In the genomic region with DNA sequence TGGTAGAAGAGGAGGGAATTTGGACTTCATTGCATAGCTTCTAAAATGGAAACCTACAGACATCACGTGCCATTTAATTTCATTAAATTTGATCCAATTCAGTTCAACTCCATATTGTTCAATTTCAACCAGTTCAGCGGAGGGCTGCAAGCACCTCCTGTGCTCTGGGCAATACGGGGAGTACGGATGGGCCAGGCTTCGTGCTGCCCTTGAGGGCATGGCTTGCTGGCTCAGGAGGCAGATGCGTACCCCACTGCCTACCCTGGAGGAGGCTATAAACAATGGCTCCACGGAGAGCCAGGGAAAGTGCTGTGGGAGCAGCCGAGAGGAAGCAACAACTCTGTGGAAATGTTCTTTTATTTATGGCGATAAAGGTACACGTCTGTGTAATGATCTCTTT, we compare ENCODE assay signal across 30 cellular contexts.
DNase-seq lines count a peak whose midpoint lies in the region; ATAC-seq and TF ChIP-seq lines count a peak whose summit lies in the region.
"Had no signal": no experiment of that assay in that cellular context is flagged by ENCODE, and none has a peak within 500 bp of the region (broad histone marks: within the 10 kb centered on the region; RNA-seq: fewer than 3 reads in every experiment).

No MANE protein-coding gene starts in this region.

- H3K36me3 ChIP-seq in neuronal stem cell (replicated peaks in 1 of 2; ENCODE audit: control insufficient read depth in 2 of 2, insufficient read depth in 2 of 2, low read length in 2 of 2): no peaks in the 10 kb centered on the region
- no peaks in the 10 kb centered on the region for H3K36me3 ChIP-seq in BE2C
- H3K36me3 ChIP-seq: BLaER1; BLaER1 treated with 17β-estradiol and CSF1 and Interleukin-3, amounts not matched to agents 10 nM and 100 nM had no signal

- no peak overlapping the region for H2AFZ ChIP-seq in neuronal stem cell (ENCODE audit: low read length)

- H3K27me3 ChIP-seq in neuronal stem cell (ENCODE audit: control insufficient read depth in 3 of 3, insufficient read depth in 3 of 3, low read depth in 1 of 3, low read length in 3 of 3): no peaks in the 10 kb centered on the region
- H3K27me3 ChIP-seq in BE2C: no peaks in the 10 kb centered on the region
- H3K27me3 ChIP-seq: BLaER1; BLaER1 treated with 17β-estradiol and CSF1 and Interleukin-3, amounts not matched to agents 10 nM and 100 nM had no signal

- ATAC-seq in GM18520 (IDR thresholded peaks at IDR 0.05; ENCODE audit: unreplicated experiment): no peak
- ATAC-seq: A549; CD8-positive, alpha-beta T cell had no signal

- no peak overlapping the region for H2BK12ac ChIP-seq in neuronal stem cell (ENCODE audit: low read length)

- no peak overlapping the region for H2BK5ac ChIP-seq in neuronal stem cell (ENCODE audit: low read length)

- no peak overlapping the region for H3K4me2 ChIP-seq in neuronal stem cell (ENCODE audit: insufficient read depth, low read length, poor library complexity, severe bottlenecking)
- H3K4me2 ChIP-seq: A549; BLaER1; BLaER1 treated with 17β-estradiol and CSF1 and Interleukin-3, amounts not matched to agents 10 nM and 100 nM had no signal

- no peaks in the 10 kb centered on the region for H3K79me1 ChIP-seq in neuronal stem cell (ENCODE audit: low read depth, low read length)

- H3K9me3 Mint-ChIP-seq in glutamatergic neuron (ENCODE audit: unreplicated experiment): peaks cover 15% of the 10 kb centered on the region
- H3K9me3 Mint-ChIP-seq: CD4-positive, alpha-beta T cell; CD8-positive, alpha-beta T cell had no signal

- no peak overlapping the region for H3K23ac ChIP-seq in neuronal stem cell (ENCODE audit: low read depth, low read length, poor library complexity)

- DNase-seq in glutamatergic neuron: no peak
- no peak for DNase-seq in neuronal stem cell (ENCODE audit: low spot score)
- DNase-seq in BE2C: no peak
- DNase-seq: 8988T; ACHN; AML-193; C1 segment of cervical spinal cord; Caco-2; Calu3; CD4-positive, alpha-beta memory T cell; CD4-positive, alpha-beta T cell; CD4-positive, CD25-positive, alpha-beta regulatory T cell; CD8-positive, alpha-beta memory T cell; CD8-positive, alpha-beta T cell; COR-L47; DMS 273 treated with DMSO at 0.1 percent for 48 hours; DMS153; DMS53; DMS79; DMS79 treated with DMSO at 0.1 percent for 48 hours; DND-41; EL had no signal

- H3K18ac ChIP-seq in neuronal stem cell (ENCODE audit: low read length): no peak overlapping the region

- H3K27ac Mint-ChIP-seq in glutamatergic neuron (ENCODE audit: unreplicated experiment): peak overlapping the region; percentile 62
- H3K27ac Mint-ChIP-seq: B cell; CD14-positive monocyte; CD4-positive, alpha-beta memory T cell; CD4-positive, alpha-beta T cell; CD4-positive, CD25-positive, alpha-beta regulatory T cell; CD8-positive, alpha-beta memory T cell; CD8-positive, alpha-beta T cell had no signal

- no peak overlapping the region for H3K4ac ChIP-seq in neuronal stem cell (ENCODE audit: low read length)

- no peak overlapping the region for H4K91ac ChIP-seq in neuronal stem cell (ENCODE audit: low read depth, low read length, poor library complexity)

- peaks cover 0 to 2% of the 10 kb centered on the region in 2 donors for H3K4me1 ChIP-seq in neuronal stem cell (ENCODE audit: control insufficient read depth in 2 of 2, insufficient read depth in 1 of 2, low read depth in 1 of 2, low read length in 2 of 2)
- no peaks in the 10 kb centered on the region for H3K4me1 ChIP-seq in BE2C
- H3K4me1 ChIP-seq: A549, Caco-2 had no signal

- no peak overlapping the region for H3K4me3 ChIP-seq in neuronal stem cell (ENCODE audit: low read length in 2 of 2)
- H3K4me3 ChIP-seq in BE2C (ENCODE audit: low read depth, low read length): no peak overlapping the region
- H3K4me3 ChIP-seq: A549; BLaER1; BLaER1 treated with 17β-estradiol and CSF1 and Interleukin-3, amounts not matched to agents 10 nM and 100 nM had no signal

- peaks cover 33% of the 10 kb centered on the region for H3K4me1 Mint-ChIP-seq in glutamatergic neuron (ENCODE audit: low read depth, unreplicated experiment)
- H3K4me1 Mint-ChIP-seq: B cell; CD14-positive monocyte; CD4-positive, alpha-beta memory T cell; CD4-positive, CD25-positive, alpha-beta regulatory T cell; CD8-positive, alpha-beta memory T cell had no signal

- no peak overlapping the region for H2BK120ac ChIP-seq in neuronal stem cell (ENCODE audit: low read depth, low read length)

- no peak overlapping the region for H2BK15ac ChIP-seq in neuronal stem cell (ENCODE audit: low read length)

- H3K27me3 Mint-ChIP-seq in glutamatergic neuron (ENCODE audit: unreplicated experiment): peaks cover 12% of the 10 kb centered on the region
- H3K27me3 Mint-ChIP-seq: B cell; CD4-positive, alpha-beta memory T cell; CD4-positive, CD25-positive, alpha-beta regulatory T cell had no signal

- H4K8ac ChIP-seq in neuronal stem cell (ENCODE audit: low read depth, low read length): no peak overlapping the region

- no peak overlapping the region for H3K9ac ChIP-seq in neuronal stem cell (ENCODE audit: low read depth, low read length, poor library complexity)
- H3K9ac ChIP-seq: BLaER1; BLaER1 treated with 17β-estradiol and CSF1 and Interleukin-3, amounts not matched to agents 10 nM and 100 nM had no signal

- H3K4me3 Mint-ChIP-seq in glutamatergic neuron (ENCODE audit: unreplicated experiment): no peak overlapping the region
- H3K4me3 Mint-ChIP-seq: B cell; CD14-positive monocyte; CD4-positive, alpha-beta memory T cell; CD4-positive, alpha-beta T cell; CD4-positive, CD25-positive, alpha-beta regulatory T cell; CD8-positive, alpha-beta memory T cell; CD8-positive, alpha-beta T cell had no signal

- H3K27ac ChIP-seq in neuronal stem cell (replicated peaks; ENCODE audit: low read length): no peak overlapping the region
- H3K27ac ChIP-seq: 22Rv1; A549; BLaER1; BLaER1 treated with 17β-estradiol and CSF1 and Interleukin-3, amounts not matched to agents 10 nM and 100 nM; C4-2B had no signal

- WGBS in neuronal stem cell (ENCODE audit: extremely low coverage in 2 of 2, insufficient read length in 2 of 2, insufficient replicate concordance in 1 of 2), 2 donors: no CpG with 5 or more reads among the region's 10 CpGs

- no peak for TF ChIP-seq CTCF in glutamatergic neuron (IDR thresholded peaks at IDR 0.05; ENCODE audit: partially characterized antibody, unreplicated experiment)
- no peak for TF ChIP-seq CTCF in BE2C (IDR thresholded peaks at IDR 0.05; ENCODE audit: low read depth, low read length)

- no peaks in the 10 kb centered on the region for H3K36me3 Mint-ChIP-seq in glutamatergic neuron (ENCODE audit: unreplicated experiment)
- H3K36me3 Mint-ChIP-seq: CD14-positive monocyte; CD4-positive, alpha-beta memory T cell; CD4-positive, CD25-positive, alpha-beta regulatory T cell; CD8-positive, alpha-beta memory T cell; CD8-positive, alpha-beta T cell had no signal

- peaks cover 0 to 2% of the 10 kb centered on the region in 2 donors for H3K9me3 ChIP-seq in neuronal stem cell (replicated peaks in 1 of 2; ENCODE audit: control insufficient read depth in 2 of 2, insufficient read depth in 1 of 2, low read depth in 1 of 2, low read length in 2 of 2)
- H3K9me3 ChIP-seq in BE2C: no peaks in the 10 kb centered on the region
- H3K9me3 ChIP-seq: A549, Caco-2 had no signal

- H2AK5ac ChIP-seq in neuronal stem cell (ENCODE audit: low read depth, low read length): peak overlapping the region; percentile 73

- no peak overlapping the region for H3K14ac ChIP-seq in neuronal stem cell (ENCODE audit: low read length)
